7 cellular contexts compared by ENCODE assay signal in genomic region chr5:22480305-22480704, GRCh38.
"Had no signal": no experiment of that assay in that cellular context is flagged by ENCODE, and none has a peak within 500 bp of the region (broad histone marks: within the 10 kb centered on the region; RNA-seq: fewer than 3 reads in every experiment).

No MANE protein-coding gene starts in this region.

- DNase-seq: GM23248, GOT3, H9, HCEC 1CT, HFFc6 had no signal

- H3K27ac ChIP-seq: GM23248 had no signal

- H3K27ac Mint-ChIP-seq: H9, HFFc6 had no signal

- H3K4me3 Mint-ChIP-seq: H9, HFFc6 had no signal

- H3K36me3 ChIP-seq: HAP-1 had no signal

- H3K9me3 ChIP-seq: HAP-1 had no signal

- ATAC-seq: HCT116 had no signal

- H3K4me3 ChIP-seq: GM23248, HAP-1 had no signal

- H2AFZ ChIP-seq: GM23248 had no signal

- H3K9me3 Mint-ChIP-seq: H9 had no signal

- H3K4me1 ChIP-seq: HAP-1 had no signal
